Comparison of ENCODE assay signal across 20 cellular contexts in the genomic region with DNA sequence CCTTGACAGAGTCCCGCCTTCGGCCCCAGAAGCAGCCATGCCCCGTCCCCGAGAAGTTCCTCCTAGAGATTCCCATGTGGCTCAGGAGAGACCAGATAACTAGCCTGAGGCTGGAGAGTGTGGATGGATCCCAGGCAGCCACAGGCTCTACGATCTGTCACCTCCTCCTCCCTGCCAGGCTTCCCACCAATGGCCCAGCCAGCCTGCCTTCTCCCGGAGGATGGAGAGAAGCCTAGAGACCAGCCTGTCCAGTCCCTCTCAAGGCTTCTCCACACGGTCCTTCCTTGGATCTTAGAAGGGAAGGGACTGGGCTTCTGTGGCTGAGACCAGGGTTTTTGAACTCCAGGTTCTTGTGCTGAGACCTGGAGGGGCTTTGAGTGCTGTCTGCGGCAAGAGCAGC. TPM values are rescaled to one million over a fixed set of nuclear protein-coding genes. Genes with fewer than 3 reads are reported as not detected.
DNase-seq lines count a peak whose midpoint lies in the region; ATAC-seq and TF ChIP-seq lines count a peak whose summit lies in the region.
"Had no signal": no experiment of that assay in that cellular context is flagged by ENCODE, and none has a peak within 500 bp of the region (broad histone marks: within the 10 kb centered on the region; RNA-seq: fewer than 3 reads in every experiment).

No MANE protein-coding gene starts in this region.

- H3K27me3 ChIP-seq in right cardiac atrium (ENCODE audit: control insufficient read depth, insufficient read depth) (no peaks in the 10 kb centered on the region), left ventricle myocardium inferior (ENCODE audit: low read depth) (peaks cover 39% of the 10 kb centered on the region), osteoblast (ENCODE audit: insufficient read depth, low read length) (peaks cover 43% of the 10 kb centered on the region)

- no peak for TF ChIP-seq POLR2A in erythroblast (IDR thresholded peaks at IDR 0.05; ENCODE audit: low read length)

- H3K79me2 ChIP-seq in osteoblast (ENCODE audit: insufficient read depth, low read length), result no peaks in the 10 kb centered on the region

- ATAC-seq in right cardiac atrium (no peak), HG03135 (IDR thresholded peaks at IDR 0.05; ENCODE audit: unreplicated experiment) (no peak)
- ATAC-seq: GM12878, Right ventricle myocardium inferior had no signal

- no peak overlapping the region for H3K27ac ChIP-seq in right cardiac atrium (ENCODE audit: low read length)
- no peak overlapping the region for H3K27ac ChIP-seq in left ventricle myocardium inferior (replicated peaks)
- no peak overlapping the region for H3K27ac ChIP-seq in osteoblast (ENCODE audit: low read depth, low read length)
- H3K27ac ChIP-seq: SJSA1 had no signal

- H3K4me3 ChIP-seq in right cardiac atrium (ENCODE audit: low read length) (no peak overlapping the region), left ventricle myocardium inferior (no peak overlapping the region), osteoblast (ENCODE audit: insufficient read depth, low read length) (no peak overlapping the region)
- H3K4me3 ChIP-seq: GM12878, SJSA1 had no signal

- no peaks in the 10 kb centered on the region for H3K36me3 ChIP-seq in left ventricle myocardium inferior
- no peaks in the 10 kb centered on the region for H3K36me3 ChIP-seq in osteoblast (ENCODE audit: insufficient read depth, low read length)
- H3K36me3 ChIP-seq: SJSA1 had no signal

- DNase-seq in right cardiac atrium, result peak in 2 of 3 donors; percentile 21 to 32
- DNase-seq in left ventricle myocardium inferior, result no peak
- peak; percentile 79 for DNase-seq in islet precursor cell
- DNase-seq in osteoblast (ENCODE audit: insufficient read length, low spot score, missing footprints), result peak; percentile 65
- DNase-seq in erythroblast (lab: John Stamatoyannopoulos, UW), result no peak
- DNase-seq in activated naive CD4-positive, alpha-beta T cell treated with Interleukin-2 at 50 U/mL for 16 hours, result no peak
- DNase-seq: CD4-positive, CD25-positive, alpha-beta regulatory T cell; DMS79; MV-4-11; NCI-H1105 treated with DMSO at 0.1 percent for 48 hours; NCI-H2029 treated with DMSO at 0.1 percent for 48 hours; NCI-H446 treated with DMSO at 0.1 percent for 48 hours; NCI-H526 treated with DMSO at 0.1 percent for 48 hours; OCI-M1 had no signal

- 74% methylated on average over 8 of the region's 8 CpGs for WGBS in right cardiac atrium

- intact Hi-C loops in right cardiac atrium (cut with DNase I), result no loop called here
- intact Hi-C loops in left ventricle myocardium inferior (cut with micrococcal nuclease), result no loop called here

- H3K4me2 ChIP-seq in osteoblast (ENCODE audit: insufficient read depth, low read length), result no peak overlapping the region

- H3K9me3 ChIP-seq in right cardiac atrium (ENCODE audit: control insufficient read depth, low read length) (no peaks in the 10 kb centered on the region), left ventricle myocardium inferior (replicated peaks) (no peaks in the 10 kb centered on the region), osteoblast (ENCODE audit: low read depth, low read length) (no peaks in the 10 kb centered on the region)
- H3K9me3 ChIP-seq: SJSA1 had no signal

- H3K4me1 ChIP-seq in right cardiac atrium (ENCODE audit: control insufficient read depth, insufficient read depth, low read length), result peaks cover 3% of the 10 kb centered on the region
- H3K4me1 ChIP-seq in left ventricle myocardium inferior, result peaks cover 53% of the 10 kb centered on the region
- H3K4me1 ChIP-seq in osteoblast (ENCODE audit: insufficient read depth, low read length), result no peaks in the 10 kb centered on the region

- no peak overlapping the region for H2AFZ ChIP-seq in osteoblast (ENCODE audit: low read length)

- H4K20me1 ChIP-seq in osteoblast (ENCODE audit: insufficient read depth, low read length), result no peaks in the 10 kb centered on the region

- TF ChIP-seq CTCF in left ventricle myocardium inferior (IDR thresholded peaks at IDR 0.05; ENCODE audit: borderline replicate concordance), result no peak
- TF ChIP-seq CTCF in osteoblast (IDR thresholded peaks at IDR 0.05; ENCODE audit: extremely low read depth, low read depth, low read length), result no peak

RNA-seq across cellular contexts. Expression of gene SMTNL2, which starts 1.6 kb away (rescaled TPM):
- total RNA-seq in right cardiac atrium (10 to 100 TPM; 10.7 to 20.8 (median 14.2) TPM), left ventricle myocardium inferior (33.4 TPM), osteoblast (not detected in 2 replicates)
- polyA plus RNA-seq in right cardiac atrium, result 5.8 TPM
- total RNA-seq: CD4-positive, CD25-positive, alpha-beta regulatory T cell; GM12878; SJSA1 had no signal
- polyA plus RNA-seq: CD4-positive, CD25-positive, alpha-beta regulatory T cell; GM12878; IgD-negative memory B cell had no signal

RNA-seq across cellular contexts. Expression of gene GGT6, which starts 22.3 kb away (rescaled TPM):
- not detected for total RNA-seq in right cardiac atrium
- not detected for polyA plus RNA-seq in right cardiac atrium
- total RNA-seq in left ventricle myocardium inferior, result not detected
- total RNA-seq in osteoblast, result not detected in 2 replicates
- total RNA-seq: CD4-positive, CD25-positive, alpha-beta regulatory T cell; H7; SJSA1 had no signal
- polyA plus RNA-seq: CD4-positive, CD25-positive, alpha-beta regulatory T cell; IgD-negative memory B cell had no signal

RNA-seq across cellular contexts. Expression of gene MYBBP1A, which starts 27.5 kb away (rescaled TPM):
- total RNA-seq in right cardiac atrium (10 to 100 TPM; 18.4 to 28.5 (median 23.1) TPM), left ventricle myocardium inferior (21.3 TPM), osteoblast (47.1 and 49.2 TPM in 2 replicates)
- 15.9 TPM for polyA plus RNA-seq in right cardiac atrium

RNA-seq across cellular contexts. Expression of gene ALOX15, which starts 58.8 kb away (rescaled TPM):
- total RNA-seq in right cardiac atrium (1 to 10 TPM in 2 of 4 donors, under 1 TPM in 1, not detected in 1; 0.91 to 2.0 (median 1.0) TPM), left ventricle myocardium inferior (0.33 TPM), osteoblast (not detected in 2 replicates)
- 0.05 TPM for polyA plus RNA-seq in right cardiac atrium
- total RNA-seq: CD4-positive, CD25-positive, alpha-beta regulatory T cell; SJSA1 had no signal
- polyA plus RNA-seq: CD4-positive, CD25-positive, alpha-beta regulatory T cell had no signal

Comparison
In these comparisons a context has a peak if more than half of its experiments do, and no peak if none do; other contexts are left out.
1. DNase-seq: peak in right cardiac atrium (2 of 3), islet precursor cell (single experiment) and osteoblast (single experiment); none in left ventricle myocardium inferior (single experiment), erythroblast (0 of 2) and activated naive CD4-positive, alpha-beta T cell treated with Interleukin-2 at 50 U/mL for 16 hours (single experiment).
2. RNA of gene SMTNL2, which starts 1.6 kb away (total RNA-seq): 33.4 TPM in left ventricle myocardium inferior (single experiment) and 10.7 to 20.8 TPM in right cardiac atrium; not detected in osteoblast; every median in the first group is over 10 times any median in the second.